Comparison of ENCODE assay signal across 18 cellular contexts in the genomic region with DNA sequence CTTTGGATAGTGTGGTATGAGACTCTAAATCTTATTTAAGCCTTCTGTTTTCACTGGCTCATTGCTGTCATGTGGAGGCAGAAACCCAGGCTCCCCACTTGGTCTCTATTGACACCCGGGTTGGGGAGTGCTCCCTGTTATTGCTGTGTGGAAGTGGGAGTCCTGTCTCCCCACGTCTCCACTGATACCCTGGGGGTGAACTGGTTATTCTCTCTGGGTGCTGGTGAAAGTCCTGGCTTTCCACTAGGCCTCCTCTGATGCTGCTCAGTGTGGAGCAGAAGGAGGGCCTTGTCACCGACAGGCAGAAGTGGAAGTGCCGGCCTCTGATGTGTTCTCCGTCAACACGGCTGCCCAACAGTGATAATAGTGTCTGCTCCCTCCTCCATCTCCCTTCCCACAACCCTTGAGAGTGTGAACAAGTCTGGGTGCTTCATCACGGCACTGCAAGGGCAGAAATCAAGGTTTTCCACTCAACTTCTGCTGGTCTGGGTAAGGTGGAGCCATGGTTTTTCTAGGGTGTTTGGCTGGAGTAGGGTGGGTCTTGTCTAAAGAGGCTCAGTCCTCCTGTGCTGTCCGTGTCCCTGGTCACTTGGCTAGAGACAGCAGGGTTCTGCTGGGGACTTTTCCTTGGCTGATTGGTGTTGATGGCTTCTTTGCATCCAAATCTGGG.
"Had no signal": no experiment of that assay in that cellular context is flagged by ENCODE, and none has a peak within 500 bp of the region (broad histone marks: within the 10 kb centered on the region; RNA-seq: fewer than 3 reads in every experiment).

No MANE protein-coding gene starts in this region.

- H3K4me1 ChIP-seq: thyroid gland, uterus had no signal

- H3K4me3 ChIP-seq: esophagus squamous epithelium, thyroid gland, uterus had no signal

- H3K36me3 Mint-ChIP-seq: immature natural killer cell had no signal

- H3K4me3 Mint-ChIP-seq: dendritic cell treated with granulocyte-macrophage colony-stimulating factor and Interleukin-4, amounts not matched to agents 40 ng/mL and 50 ng/mL, for 4 days; immature natural killer cell; nephron progenitor cell had no signal

- H3K27ac ChIP-seq: esophagus squamous epithelium, thyroid gland, uterus had no signal

- H3K9me3 ChIP-seq: esophagus squamous epithelium, thyroid gland, uterus had no signal

- H3K27me3 ChIP-seq: thyroid gland had no signal

- H3K27me3 Mint-ChIP-seq: dendritic cell treated with granulocyte-macrophage colony-stimulating factor and Interleukin-4, amounts not matched to agents 40 ng/mL and 50 ng/mL, for 4 days had no signal

- DNase-seq: activated CD4-positive, alpha-beta T cell treated with anti-CD3 and anti-CD28 coated beads, Interleukin-2, amount 50 U/mL, for 1 hour; activated CD4-positive, CD25-positive, alpha-beta regulatory T cell; activated naive CD4-positive, alpha-beta T cell treated with anti-CD3 and anti-CD28 coated beads, Interleukin-2, amount 50 U/mL, for 16 hours; aorta; effector memory CD4-positive, alpha-beta T cell; esophagus squamous epithelium; immature natural killer cell; left ventricle myocardium superior; mesendoderm; nephron progenitor cell; nucleus accumbens; posterior cingulate gyrus; stimulated activated naive CD4-positive, alpha-beta T cell; T1000; thyroid gland; uterus had no signal

- ATAC-seq: left ventricle myocardium superior had no signal

- H3K36me3 ChIP-seq: esophagus squamous epithelium, thyroid gland, uterus had no signal

- H3K27ac Mint-ChIP-seq: activated T-helper 2 cell treated with anti-CD3 and anti-CD28 coated beads, Interferon-gamma antibody, Interleukin-2, Interleukin-4, amounts not matched to agents 10 μg/mL and 5 μg/mL and 100 μg/mL, durations not matched to agents 14 hours and 24 hours and 36 hours; dendritic cell treated with granulocyte-macrophage colony-stimulating factor and Interleukin-4, amounts not matched to agents 40 ng/mL and 50 ng/mL, for 4 days; immature natural killer cell; nephron progenitor cell had no signal
